Comparison of ENCODE assay signal across 8 cellular contexts in genomic region chr14:65412189-65412846, GRCh38.
DNase-seq lines count a peak whose midpoint lies in the region; ATAC-seq and TF ChIP-seq lines count a peak whose summit lies in the region.

TSS of gene FUT8 (plus strand) at chr14:65412730. CDS start at chr14:65561564, 148,834 bp downstream.

- no peaks in the 10 kb centered on the region for H3K27me3 ChIP-seq in BLaER1 treated with 17β-estradiol and CSF1 and Interleukin-3, amounts not matched to agents 10 nM and 100 nM

- peak; percentile 77 for ATAC-seq in HG03457 (IDR thresholded peaks at IDR 0.05; ENCODE audit: unreplicated experiment)

- DNase-seq in GM19240 (ENCODE audit: insufficient read length, low spot score), result peak; percentile 38
- peak; percentile 98 to 99 for DNase-seq in NCI-H524 (lab: John Stamatoyannopoulos, UW)
- DNase-seq in activated CD4-positive, alpha-beta T cell treated with anti-CD3 and anti-CD28 coated beads for 4 hours, result peak; percentile 96 to 97
- DNase-seq in choroid plexus epithelial cell (ENCODE audit: low read depth), result peak; percentile 97
- DNase-seq in kidney glomerular epithelial cell (lab: John Stamatoyannopoulos, UW), result peak; percentile 87
- peak; percentile 89 to 90 for DNase-seq in stimulated activated CD4-positive, alpha-beta T cell treated with anti-CD3 and anti-CD28 coated beads, Interleukin-1b, Interleukin-23, amount 100 ng/mL, for 1 hour (ENCODE audit: low read depth in 2 of 2)

- no peaks in the 10 kb centered on the region for H3K36me3 ChIP-seq in BLaER1 treated with 17β-estradiol and CSF1 and Interleukin-3, amounts not matched to agents 10 nM and 100 nM

- no peaks in the 10 kb centered on the region for H3K9me3 ChIP-seq in BLaER1 treated with 17β-estradiol and CSF1 and Interleukin-3, amounts not matched to agents 10 nM and 100 nM (replicated peaks in 1 of 11)

- peak within 1 kb of the TSS; percentile 82 to 91 (median 86) for H3K9ac ChIP-seq in BLaER1 treated with 17β-estradiol and CSF1 and Interleukin-3, amounts not matched to agents 10 nM and 100 nM

- peak within 1 kb of the TSS; percentile 82 to 98 (median 89) for H3K4me2 ChIP-seq in BLaER1 treated with 17β-estradiol and CSF1 and Interleukin-3, amounts not matched to agents 10 nM and 100 nM

- peaks cover 7 to 23% (median 18%) of the 10 kb centered on the region in 10 experiments; a peak in 18 of 20 replicates for H3K4me1 ChIP-seq in BLaER1 treated with 17β-estradiol and CSF1 and Interleukin-3, amounts not matched to agents 10 nM and 100 nM

- H4K20me1 ChIP-seq in BLaER1 treated with 17β-estradiol and CSF1 and Interleukin-3, amounts not matched to agents 10 nM and 100 nM, result peaks cover 0 to 30% (median 15%) of the 10 kb centered on the region in 11 experiments; a peak in 11 of 22 replicates

- H3K27ac ChIP-seq in BLaER1 treated with 17β-estradiol and CSF1 and Interleukin-3, amounts not matched to agents 10 nM and 100 nM, result peak within 1 kb of the TSS; percentile 66 to 91 (median 85)

- H3K4me3 ChIP-seq in BLaER1 treated with 17β-estradiol and CSF1 and Interleukin-3, amounts not matched to agents 10 nM and 100 nM, result peak within 1 kb of the TSS; percentile 78 to 96 (median 85)
- H3K4me3 ChIP-seq in choroid plexus epithelial cell (ENCODE audit: low read depth, low read length), result peak within 1 kb of the TSS; percentile 83

- peak; percentile 64 for TF ChIP-seq CTCF in choroid plexus epithelial cell (conservative IDR thresholded peaks at IDR 0.05; ENCODE audit: low read depth, low read length)

Comparison
In these comparisons a context has a peak if more than half of its experiments do, and no peak if none do; other contexts are left out.
1. Peak in every context shown above with its lines: DNase-seq, ATAC-seq, H3K4me3 ChIP-seq and H3K27ac ChIP-seq.
2. DNase-seq: peak in every context shown above with its lines; median percentile 98 in NCI-H524; 97 in choroid plexus epithelial cell; 96 in activated CD4-positive, alpha-beta T cell treated with anti-CD3 and anti-CD28 coated beads for 4 hours; 90 in stimulated activated CD4-positive, alpha-beta T cell treated with anti-CD3 and anti-CD28 coated beads, Interleukin-1b, Interleukin-23, amount 100 ng/mL, for 1 hour; 87 in kidney glomerular epithelial cell; 38 in GM19240.